ENCODE assay signal across 26 cellular contexts in the genomic region with DNA sequence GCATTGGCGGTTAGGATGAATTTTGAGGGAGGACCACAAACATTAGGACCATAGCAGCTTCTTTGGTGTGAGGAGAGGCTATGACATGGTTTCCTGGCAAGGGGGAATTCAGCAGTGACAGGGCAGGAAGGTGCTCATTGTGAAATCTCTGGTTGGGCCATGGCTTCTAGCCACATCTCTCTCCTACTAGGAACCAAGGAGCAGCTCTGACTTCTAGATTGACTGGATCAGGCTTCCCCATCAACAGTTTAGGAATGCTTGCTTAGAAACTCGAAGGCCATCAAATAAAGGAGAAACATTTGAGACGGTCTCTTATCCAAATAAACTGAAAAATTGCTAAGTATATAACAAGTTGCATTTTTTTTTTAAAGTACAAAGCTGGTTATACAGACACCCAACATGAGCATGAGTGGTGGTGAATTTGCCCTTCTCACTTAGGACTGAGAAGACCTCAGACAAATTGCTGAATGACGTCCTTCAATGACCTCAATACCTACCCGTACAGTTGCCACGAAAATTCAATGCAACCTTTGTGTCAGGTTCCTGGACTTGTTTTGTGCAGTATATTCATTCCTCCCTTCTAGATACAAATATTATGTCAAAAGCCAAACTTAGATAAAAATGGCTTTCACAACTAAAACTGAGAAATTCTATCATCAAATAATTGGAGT.
DNase-seq lines count a peak whose midpoint lies in the region; ATAC-seq, FAIRE-seq and TF ChIP-seq lines count a peak whose summit lies in the region.
"Had no signal": no experiment of that assay in that cellular context is flagged by ENCODE, and none has a peak within 500 bp of the region (broad histone marks: within the 10 kb centered on the region; RNA-seq: fewer than 3 reads in every experiment).

No MANE protein-coding gene starts in this region.

- CTCF ChIA-PET in HepG2 (lab: Yijun Ruan, JAX; ENCODE audit: low intra/inter-chr PET ratio, low total read pairs): no interaction called here
- CTCF ChIA-PET in activated CD4-positive, alpha-beta T cell treated with anti-CD3 and anti-CD28 coated beads, Interleukin-2, amount 10 ng/mL, durations not matched to agents 7 days and 5 days (lab: Charles Lee): interaction anchor here (0.9 kb wide), 1 partner anchor 14 kb away, joined by 3 read pairs; no protein-coding TSS in a partner anchor

- no peaks in the 10 kb centered on the region for H3K36me3 ChIP-seq in heart left ventricle
- no peaks in the 10 kb centered on the region for H3K36me3 ChIP-seq in HepG2 (replicated peaks in 1 of 2; ENCODE audit: control insufficient read depth in 1 of 2, insufficient read depth in 2 of 2, low read length in 2 of 2)

- intact Hi-C loops in Right ventricle myocardium superior (cut with DNase I): no loop called here
- intact Hi-C loops in heart left ventricle (cut with DNase I): no loop called here
- intact Hi-C loops in activated T-helper 1 cell treated with anti-CD3 and anti-CD28 coated beads, Interleukin-12 subunit alpha, Interleukin-12 subunit beta, Interleukin-2, Interleukin-4 antibody, amounts not matched to agents 30 ng/mL and 10 ng/mL and 1 ng/mL, durations not matched to agents 14 hours and 24 hours and 36 hours (cut with micrococcal nuclease): no loop called here
- intact Hi-C loops in HepG2 (cut with micrococcal nuclease; ENCODE audit: unreplicated experiment): no loop called here

- no peak for DNase-seq in Right ventricle myocardium superior
- no peak for DNase-seq in heart left ventricle
- DNase-seq in activated T-helper 1 cell treated with anti-CD3 and anti-CD28 coated beads, Interleukin-12 subunit alpha, Interleukin-12 subunit beta, Interleukin-2, Interleukin-4 antibody, amounts not matched to agents 30 ng/mL and 10 ng/mL and 1 ng/mL, durations not matched to agents 14 hours and 24 hours and 36 hours (ENCODE audit: low spot score): no peak
- no peak for DNase-seq in HepG2 (ENCODE audit: low spot score)
- no peak for DNase-seq in dermis blood vessel endothelial cell
- no peak for DNase-seq in GM12892 (ENCODE audit: insufficient read length)
- no peak for DNase-seq in activated CD4-positive, alpha-beta T cell treated with anti-CD3 and anti-CD28 coated beads, Interleukin-2, amount 10 ng/mL, durations not matched to agents 7 days and 5 days
- DNase-seq: activated CD8-positive, alpha-beta memory T cell treated with anti-CD3 and anti-CD28 coated beads, Interleukin-2, amount 50 U/mL, for 48 hours; CD4-positive, alpha-beta T cell; cortex of kidney; foreskin fibroblast; NCI-H1105 treated with DMSO at 0.1 percent for 48 hours; NCI-H524 treated with DMSO at 0.1 percent for 48 hours; occipital lobe; stimulated activated CD4-positive, alpha-beta T cell treated with anti-CD3 and anti-CD28 coated beads, Interleukin-12 subunit alpha, Interleukin-12 subunit beta, amount 100 ng/mL, for 4 hours; substantia nigra; SW 1271 had no signal

- TF ChIP-seq POLR2A in heart left ventricle (IDR thresholded peaks at IDR 0.05): no peak
- no peak for TF ChIP-seq POLR2A in HepG2 (IDR thresholded peaks at IDR 0.05; ENCODE audit: insufficient read depth in 1 of 2, low read depth in 2 of 2, low read length in 2 of 2)
- no peak for TF ChIP-seq POLR2A in GM12892 (IDR thresholded peaks at IDR 0.05; ENCODE audit: low read depth, low read length)

- H3K9me3 Mint-ChIP-seq in activated T-helper 1 cell treated with anti-CD3 and anti-CD28 coated beads, Interleukin-12 subunit alpha, Interleukin-12 subunit beta, Interleukin-2, Interleukin-4 antibody, amounts not matched to agents 30 ng/mL and 10 ng/mL and 1 ng/mL, durations not matched to agents 14 hours and 24 hours and 36 hours: peaks cover 15% of the 10 kb centered on the region
- peaks cover 7% of the 10 kb centered on the region for H3K9me3 Mint-ChIP-seq in activated CD4-positive, alpha-beta T cell treated with anti-CD3 and anti-CD28 coated beads, Interleukin-2, amount 10 ng/mL, durations not matched to agents 7 days and 5 days
- H3K9me3 Mint-ChIP-seq: CD4-positive, alpha-beta T cell had no signal

- peaks cover 3% of the 10 kb centered on the region for H3K27me3 Mint-ChIP-seq in activated T-helper 1 cell treated with anti-CD3 and anti-CD28 coated beads, Interleukin-12 subunit alpha, Interleukin-12 subunit beta, Interleukin-2, Interleukin-4 antibody, amounts not matched to agents 30 ng/mL and 10 ng/mL and 1 ng/mL, durations not matched to agents 14 hours and 24 hours and 36 hours (ENCODE audit: insufficient read depth)
- no peaks in the 10 kb centered on the region for H3K27me3 Mint-ChIP-seq in activated CD4-positive, alpha-beta T cell treated with anti-CD3 and anti-CD28 coated beads, Interleukin-2, amount 10 ng/mL, durations not matched to agents 7 days and 5 days
- H3K27me3 Mint-ChIP-seq: CD4-positive, alpha-beta T cell had no signal

- H3K9me3 ChIP-seq in heart left ventricle (no peaks in the 10 kb centered on the region), HepG2 (ENCODE audit: low read length) (no peaks in the 10 kb centered on the region)

- BruUV-seq in HepG2 (replicated peaks; lab: Mats Ljungman, UMichigan): no TSS peak

- H3K79me2 ChIP-seq in HepG2 (ENCODE audit: insufficient read depth, low read length): no peaks in the 10 kb centered on the region

- H4K20me1 ChIP-seq in HepG2 (ENCODE audit: insufficient read depth, low read length): no peaks in the 10 kb centered on the region

- H3K4me3 Mint-ChIP-seq in activated T-helper 1 cell treated with anti-CD3 and anti-CD28 coated beads, Interleukin-12 subunit alpha, Interleukin-12 subunit beta, Interleukin-2, Interleukin-4 antibody, amounts not matched to agents 30 ng/mL and 10 ng/mL and 1 ng/mL, durations not matched to agents 14 hours and 24 hours and 36 hours: no peak overlapping the region
- H3K4me3 Mint-ChIP-seq in activated CD4-positive, alpha-beta T cell treated with anti-CD3 and anti-CD28 coated beads, Interleukin-2, amount 10 ng/mL, durations not matched to agents 7 days and 5 days: no peak overlapping the region
- H3K4me3 Mint-ChIP-seq: CD4-positive, alpha-beta T cell had no signal

- FAIRE-seq in HepG2 (lab: Jason Lieb, UNC): no peak
- FAIRE-seq in GM12892 (lab: Jason Lieb, UNC): no peak
- FAIRE-seq: G401.6, H54, islet of Langerhans, TTC549, urothelium cell line had no signal

- peak overlapping the region; percentile 27 for H3K27ac Mint-ChIP-seq in activated T-helper 1 cell treated with anti-CD3 and anti-CD28 coated beads, Interleukin-12 subunit alpha, Interleukin-12 subunit beta, Interleukin-2, Interleukin-4 antibody, amounts not matched to agents 30 ng/mL and 10 ng/mL and 1 ng/mL, durations not matched to agents 14 hours and 24 hours and 36 hours
- no peak overlapping the region for H3K27ac Mint-ChIP-seq in activated CD4-positive, alpha-beta T cell treated with anti-CD3 and anti-CD28 coated beads, Interleukin-2, amount 10 ng/mL, durations not matched to agents 7 days and 5 days
- H3K27ac Mint-ChIP-seq: CD4-positive, alpha-beta T cell had no signal

- H3K4me1 ChIP-seq in heart left ventricle (peaks cover 0 to 16% (median 3%) of the 10 kb centered on the region in 12 donors), HepG2 (ENCODE audit: insufficient read depth, low read length) (peaks cover 74% of the 10 kb centered on the region)

- 95 to 97% (median 95%) methylated on average over 6 of the region's 6 CpGs for WGBS in heart left ventricle, 4 donors
- WGBS in HepG2 (ENCODE audit: low lambda C conversion rate): 92% methylated on average over 6 of the region's 6 CpGs

- H3K4me2 ChIP-seq in HepG2 (ENCODE audit: low read depth, low read length): no peak overlapping the region
- H3K4me2 ChIP-seq: hepatocyte, KMS-11 had no signal

- TF ChIP-seq CTCF in heart left ventricle (IDR thresholded peaks at IDR 0.05): no peak
- no peak for TF ChIP-seq CTCF in HepG2 (CRISPR knock-in tag; IDR thresholded peaks at IDR 0.05)

- H2AFZ ChIP-seq in HepG2 (ENCODE audit: low read length): no peak overlapping the region
- H2AFZ ChIP-seq: hepatocyte had no signal

- H3K4me1 Mint-ChIP-seq in activated T-helper 1 cell treated with anti-CD3 and anti-CD28 coated beads, Interleukin-12 subunit alpha, Interleukin-12 subunit beta, Interleukin-2, Interleukin-4 antibody, amounts not matched to agents 30 ng/mL and 10 ng/mL and 1 ng/mL, durations not matched to agents 14 hours and 24 hours and 36 hours (ENCODE audit: low read depth): peaks cover 38% of the 10 kb centered on the region
- peaks cover 19% of the 10 kb centered on the region for H3K4me1 Mint-ChIP-seq in activated CD4-positive, alpha-beta T cell treated with anti-CD3 and anti-CD28 coated beads, Interleukin-2, amount 10 ng/mL, durations not matched to agents 7 days and 5 days

- H3K4me3 ChIP-seq in heart left ventricle: no peak overlapping the region
- H3K4me3 ChIP-seq in HepG2 (replicated peaks in 1 of 3; ENCODE audit: insufficient read depth in 1 of 3, low read depth in 2 of 3, low read length in 3 of 3): no peak overlapping the region
- H3K4me3 ChIP-seq: hepatocyte had no signal

- in situ Hi-C loops in HepG2 (cut with HindIII; ENCODE audit: extremely low pct_ligation_motif_present, low pct_unique_long_range_greater_than_20kb): no loop called here

- H3K36me3 Mint-ChIP-seq in activated T-helper 1 cell treated with anti-CD3 and anti-CD28 coated beads, Interleukin-12 subunit alpha, Interleukin-12 subunit beta, Interleukin-2, Interleukin-4 antibody, amounts not matched to agents 30 ng/mL and 10 ng/mL and 1 ng/mL, durations not matched to agents 14 hours and 24 hours and 36 hours (ENCODE audit: low read depth): peaks cover 15% of the 10 kb centered on the region
- H3K36me3 Mint-ChIP-seq in activated CD4-positive, alpha-beta T cell treated with anti-CD3 and anti-CD28 coated beads, Interleukin-2, amount 10 ng/mL, durations not matched to agents 7 days and 5 days (ENCODE audit: low read depth): peaks cover 13% of the 10 kb centered on the region

- H3K27ac ChIP-seq in heart left ventricle (no peak overlapping the region), HepG2 (ENCODE audit: extremely low read length, insufficient read depth, low read length) (no peak overlapping the region)
- H3K27ac ChIP-seq: hepatocyte, KMS-11, RWPE1 had no signal

- POLR2A ChIA-PET in HepG2 (lab: Yijun Ruan, JAX): interaction anchor here (1.0 to 11.0 kb wide), 2 partner anchors 11 to 198 kb away, joined by 4 to 186 read pairs; a partner anchor contains a TSS
- POLR2A ChIA-PET in activated CD4-positive, alpha-beta T cell treated with anti-CD3 and anti-CD28 coated beads, Interleukin-2, amount 10 ng/mL, durations not matched to agents 7 days and 5 days (lab: Charles Lee): no interaction called here

- no peak for TF ChIP-seq EP300 in HepG2 (IDR thresholded peaks at IDR 0.05; ENCODE audit: low read depth in 2 of 2, low read length in 2 of 2)
- TF ChIP-seq EP300 in HepG2 (CRISPR knock-in tag; IDR thresholded peaks at IDR 0.05; ENCODE audit: borderline replicate concordance): no peak

- H3K27me3 ChIP-seq in heart left ventricle: no peaks in the 10 kb centered on the region
- no peaks in the 10 kb centered on the region for H3K27me3 ChIP-seq in HepG2 (ENCODE audit: control insufficient read depth in 1 of 2, insufficient read depth in 2 of 2, low read length in 2 of 2)
- H3K27me3 ChIP-seq: hepatocyte had no signal

- ATAC-seq in Right ventricle myocardium superior (ENCODE audit: poor library complexity): peak; percentile 38
- no peak for ATAC-seq in heart left ventricle
- no peak for ATAC-seq in HepG2
- ATAC-seq in HG02678 (IDR thresholded peaks at IDR 0.05; ENCODE audit: unreplicated experiment): no peak

- no peak for TF ChIP-seq RAD21 in HepG2 (CRISPR knock-in tag; IDR thresholded peaks at IDR 0.05)

- no peak overlapping the region for H3K9ac ChIP-seq in HepG2 (ENCODE audit: insufficient read depth, low read depth, low read length)
- H3K9ac ChIP-seq: KMS-11 had no signal
